In genomic region chr5:172007795-172008465, GRCh38 we compare ENCODE assay signal across 1 cellular context.
TF ChIP-seq lines count a peak whose summit lies in the region.

No MANE protein-coding gene starts in this region.

TF ChIP-seq in A549, 52 proteins besides CTCF, POLR2A, EP300 and RAD21 (continued from another document):
- TF ChIP-seq ZFP36 (IDR thresholded peaks at IDR 0.05; ENCODE audit: borderline replicate concordance, partially characterized antibody) (no peak), EHF (CRISPR knock-in tag; IDR thresholded peaks at IDR 0.05) (no peak), ZSCAN20 (CRISPR knock-in tag; IDR thresholded peaks at IDR 0.05) (no peak), TP53 (CRISPR knock-in tag; IDR thresholded peaks at IDR 0.05) (no peak), JUN (IDR thresholded peaks at IDR 0.05) (no peak), JUNB (IDR thresholded peaks at IDR 0.05) (no peak), ESRRA (IDR thresholded peaks at IDR 0.05; ENCODE audit: borderline replicate concordance, low read length) (no peak), POLR2AphosphoS2 (conservative IDR thresholded peaks at IDR 0.05; ENCODE audit: low read length) (no peak), FOXS1 (CRISPR knock-in tag; IDR thresholded peaks at IDR 0.05) (no peak), NFE2L2 (conservative IDR thresholded peaks at IDR 0.05; ENCODE audit: low read length) (no peak)
- TF ChIP-seq, protein P1, sequence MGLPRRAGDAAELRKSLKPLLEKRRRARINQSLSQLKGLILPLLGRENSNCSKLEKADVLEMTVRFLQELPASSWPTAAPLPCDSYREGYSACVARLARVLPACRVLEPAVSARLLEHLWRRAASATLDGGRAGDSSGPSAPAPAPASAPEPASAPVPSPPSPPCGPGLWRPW (IDR thresholded peaks at IDR 0.05) = no peak
